ENCODE assay signal across 8 cellular contexts in genomic region chr1:1856161-1856560, GRCh38. TPM values are rescaled to one million over a fixed set of nuclear protein-coding genes. Genes with fewer than 3 reads are reported as not detected.
DNase-seq lines count a peak whose midpoint lies in the region; ATAC-seq and TF ChIP-seq lines count a peak whose summit lies in the region.
"Not testable (repeated sequence)": the region's sequence is repeated elsewhere in the genome, so short reads cannot be mapped to it uniquely, and the experiment has no call there.
"Had no signal": no experiment of that assay in that cellular context is flagged by ENCODE, and none has a peak within 500 bp of the region (broad histone marks: within the 10 kb centered on the region; RNA-seq: fewer than 3 reads in every experiment).

No MANE protein-coding gene starts in this region.

- DNase-seq in CD8-positive, alpha-beta T cell; activated naive CD8-positive, alpha-beta T cell treated with anti-CD3 and anti-CD28 coated beads for 36 hours; immature natural killer cell; nephron progenitor cell; stimulated activated naive B cell treated with anti-CD40 and anti-IgM and Interleukin-4, amounts not matched to agents 10 μg/mL and 1 μg/mL and 100 μg/mL, for 72 hours: not testable (repeated sequence)

- H3K4me1 ChIP-seq in CD8-positive, alpha-beta T cell (ENCODE audit: insufficient read depth, low read length): peaks cover 53% of the 10 kb centered on the region
- peaks cover 17% of the 10 kb centered on the region for H3K4me1 ChIP-seq in HEK293 (ENCODE audit: control insufficient read depth, insufficient read depth, low read length)

- H3K36me3 ChIP-seq in CD8-positive, alpha-beta T cell (ENCODE audit: insufficient read depth, low read length): not testable (repeated sequence)
- H3K36me3 ChIP-seq in HEK293 (ENCODE audit: control insufficient read depth in 2 of 2, insufficient read depth in 1 of 2, low read length in 2 of 2): peaks cover 0 to 25% of the 10 kb centered on the region in 2 experiments; a peak in 2 of 3 replicates

- not testable (repeated sequence) for H3K4me3 ChIP-seq in CD8-positive, alpha-beta T cell (ENCODE audit: low read depth, low read length); HEK293 (ENCODE audit: low read depth, low read length)

- ATAC-seq in CD8-positive, alpha-beta T cell; stimulated activated naive B cell treated with anti-CD40 and anti-IgM and Interleukin-4, amounts not matched to agents 10 μg/mL and 1 μg/mL and 100 μg/mL, for 72 hours (replicated peaks): not testable (repeated sequence)

- POLR2A ChIA-PET in CD8-positive, alpha-beta T cell (lab: Charles Lee); HEK293 (lab: Yijun Ruan, JAX): not testable (repeated sequence)

- H3K4me1 Mint-ChIP-seq in CD8-positive, alpha-beta T cell (ENCODE audit: low read depth): peaks cover 75% of the 10 kb centered on the region
- H3K4me1 Mint-ChIP-seq in activated naive CD8-positive, alpha-beta T cell treated with anti-CD3 and anti-CD28 coated beads for 36 hours: peaks cover 58% of the 10 kb centered on the region
- H3K4me1 Mint-ChIP-seq in immature natural killer cell (peaks cover 77 to 85% of the 10 kb centered on the region in 2 donors), nephron progenitor cell (peaks cover 47% of the 10 kb centered on the region)
- peaks cover 50 to 85% of the 10 kb centered on the region in 2 donors for H3K4me1 Mint-ChIP-seq in stimulated activated naive B cell treated with anti-CD40 and anti-IgM and Interleukin-4, amounts not matched to agents 10 μg/mL and 1 μg/mL and 100 μg/mL, for 72 hours

- not testable (repeated sequence) for H3K27ac ChIP-seq in CD8-positive, alpha-beta T cell (ENCODE audit: low read depth, low read length); HEK293 (ENCODE audit: extremely low read depth, low read depth, low read length)
- peak overlapping the region; percentile 99 for H3K27ac ChIP-seq in VCaP

- CTCF ChIA-PET in CD8-positive, alpha-beta T cell (lab: Charles Lee): interaction anchor here (0.7 to 2.1 kb wide), 3 partner anchors 14 to 53 kb away, joined by 3 to 6 read pairs (median 3); no protein-coding TSS in a partner anchor
- CTCF ChIA-PET in HEK293 (lab: Yijun Ruan, JAX): interaction anchor here (0.6 kb wide), 1 partner anchor 74 kb away, joined by 3 read pairs; no protein-coding TSS in a partner anchor

- not testable (repeated sequence) for TF ChIP-seq CTCF in CD8-positive, alpha-beta T cell (IDR thresholded peaks at IDR 0.05); HEK293 (tag by site-specific recombination; IDR thresholded peaks at IDR 0.05); VCaP (conservative IDR thresholded peaks at IDR 0.05); nephron progenitor cell (IDR thresholded peaks at IDR 0.05)

- H3K36me3 Mint-ChIP-seq in CD8-positive, alpha-beta T cell: peaks cover 25% of the 10 kb centered on the region
- peaks cover 19% of the 10 kb centered on the region for H3K36me3 Mint-ChIP-seq in activated naive CD8-positive, alpha-beta T cell treated with anti-CD3 and anti-CD28 coated beads for 36 hours
- H3K36me3 Mint-ChIP-seq in immature natural killer cell: not testable (repeated sequence)
- H3K36me3 Mint-ChIP-seq in nephron progenitor cell (ENCODE audit: low read depth): peaks cover 49% of the 10 kb centered on the region
- peaks cover 10 to 15% of the 10 kb centered on the region in 2 donors for H3K36me3 Mint-ChIP-seq in stimulated activated naive B cell treated with anti-CD40 and anti-IgM and Interleukin-4, amounts not matched to agents 10 μg/mL and 1 μg/mL and 100 μg/mL, for 72 hours

- not testable (repeated sequence) for H3K9me3 ChIP-seq in CD8-positive, alpha-beta T cell (ENCODE audit: low read length); HEK293 (ENCODE audit: control insufficient read depth, insufficient read depth, low read depth, low read length)

- not testable (repeated sequence) for H3K27me3 Mint-ChIP-seq in CD8-positive, alpha-beta T cell (ENCODE audit: low read depth); activated naive CD8-positive, alpha-beta T cell treated with anti-CD3 and anti-CD28 coated beads for 36 hours; immature natural killer cell (ENCODE audit: low read depth in 3 of 3); nephron progenitor cell (ENCODE audit: low read depth, poor library complexity); stimulated activated naive B cell treated with anti-CD40 and anti-IgM and Interleukin-4, amounts not matched to agents 10 μg/mL and 1 μg/mL and 100 μg/mL, for 72 hours

- H3K27me3 ChIP-seq in CD8-positive, alpha-beta T cell (ENCODE audit: insufficient read depth, low read length): not testable (repeated sequence)

- not testable (repeated sequence) for H3K9me3 Mint-ChIP-seq in CD8-positive, alpha-beta T cell; activated naive CD8-positive, alpha-beta T cell treated with anti-CD3 and anti-CD28 coated beads for 36 hours; immature natural killer cell; nephron progenitor cell; stimulated activated naive B cell treated with anti-CD40 and anti-IgM and Interleukin-4, amounts not matched to agents 10 μg/mL and 1 μg/mL and 100 μg/mL, for 72 hours

- peak overlapping the region; percentile 66 for H3K27ac Mint-ChIP-seq in CD8-positive, alpha-beta T cell
- peak overlapping the region; percentile 29 for H3K27ac Mint-ChIP-seq in activated naive CD8-positive, alpha-beta T cell treated with anti-CD3 and anti-CD28 coated beads for 36 hours
- H3K27ac Mint-ChIP-seq in immature natural killer cell (peak overlapping the region; percentile 30 to 76 (median 58)), nephron progenitor cell (peak overlapping the region; percentile 75)
- H3K27ac Mint-ChIP-seq in stimulated activated naive B cell treated with anti-CD40 and anti-IgM and Interleukin-4, amounts not matched to agents 10 μg/mL and 1 μg/mL and 100 μg/mL, for 72 hours: peak overlapping the region; percentile 42

- intact Hi-C loops in CD8-positive, alpha-beta T cell (cut with DNase I, micrococcal nuclease): loop anchor here in 1 of 2 experiments (5.0 kb wide), 1 partner anchor 51 kb away; no protein-coding TSS in a partner anchor

- not testable (repeated sequence) for H3K4me3 Mint-ChIP-seq in CD8-positive, alpha-beta T cell; activated naive CD8-positive, alpha-beta T cell treated with anti-CD3 and anti-CD28 coated beads for 36 hours; immature natural killer cell; nephron progenitor cell; stimulated activated naive B cell treated with anti-CD40 and anti-IgM and Interleukin-4, amounts not matched to agents 10 μg/mL and 1 μg/mL and 100 μg/mL, for 72 hours

TF ChIP-seq in HEK293, 187 proteins besides CTCF, POLR2A, EP300 and RAD21:
- peak; percentile 74; the same call in 1 of the 2 replicates for TF ChIP-seq ZNF121 (tag by site-specific recombination; IDR thresholded peaks at IDR 0.05)

RNA-seq across cellular contexts. Expression of gene GNB1, which starts 34.7 kb away (rescaled TPM):
- total RNA-seq in CD8-positive, alpha-beta T cell: 100 to 1,000 TPM; 145 to 147 TPM
- total RNA-seq in activated naive CD8-positive, alpha-beta T cell treated with anti-CD3 and anti-CD28 coated beads for 36 hours: 100 to 1,000 TPM; 360 to 394 TPM
- 100 to 1,000 TPM in 1 of 3 donors, 10 to 100 TPM in 2; 53.4 to 111 (median 98.7) TPM for polyA plus RNA-seq in immature natural killer cell

RNA-seq across cellular contexts. Expression of gene CALML6, which starts 58.9 kb away (rescaled TPM):
- 1 to 10 TPM; 1.0 to 1.2 TPM for total RNA-seq in CD8-positive, alpha-beta T cell
- total RNA-seq in activated naive CD8-positive, alpha-beta T cell treated with anti-CD3 and anti-CD28 coated beads for 36 hours: under 1 TPM; 0.87 to 0.98 TPM
- polyA plus RNA-seq in immature natural killer cell: not detected
- polyA plus RNA-seq: CD14-positive monocyte had no signal
